27 cellular contexts compared by ENCODE assay signal in the genomic region with DNA sequence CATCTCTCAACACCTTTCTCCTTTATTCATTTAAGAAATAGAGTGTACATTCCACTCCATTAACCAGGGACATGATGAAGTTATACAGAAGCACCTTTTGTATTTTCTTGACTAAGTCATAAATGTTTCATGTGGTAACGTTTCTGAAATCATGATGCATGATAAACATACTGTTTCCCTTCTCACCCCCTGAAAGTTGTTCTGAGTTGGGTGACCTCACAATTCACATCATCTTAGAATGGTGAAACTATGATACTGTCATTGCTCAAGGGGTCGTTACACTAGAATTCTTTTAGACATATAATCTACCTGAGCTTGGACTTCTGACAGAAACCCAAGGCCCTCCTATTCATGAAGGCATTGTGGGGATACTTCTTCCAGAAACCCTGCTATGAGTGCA.
"Had no signal": no experiment of that assay in that cellular context is flagged by ENCODE, and none has a peak within 500 bp of the region (broad histone marks: within the 10 kb centered on the region; RNA-seq: fewer than 3 reads in every experiment).

No MANE protein-coding gene starts in this region.

- H3K27me3 Mint-ChIP-seq: stimulated activated memory B cell treated with anti-CD40 and anti-IgM and Interleukin-4, amounts not matched to agents 10 μg/mL and 1 μg/mL and 100 μg/mL, for 72 hours had no signal

- ATAC-seq: natural killer cell; psoas muscle; right cardiac atrium; right lobe of liver; stimulated activated memory B cell treated with anti-CD40 and anti-IgM and Interleukin-4, amounts not matched to agents 10 μg/mL and 1 μg/mL and 100 μg/mL, for 72 hours; stimulated activated naive CD8-positive, alpha-beta T cell treated with anti-CD3 and anti-CD28 coated beads, Interleukin-15, amount 100 ng/mL, for 72 hours; stimulated activated naive CD8-positive, alpha-beta T cell treated with anti-CD3 and anti-CD28 coated beads, Interleukin-15, Interleukin-2, amounts not matched to agents 100 U/mL and 50 U/mL, for 24 hours; upper lobe of right lung had no signal

- H3K9me3 Mint-ChIP-seq: natural killer cell; nephron; neural progenitor cell; stimulated activated memory B cell treated with anti-CD40 and anti-IgM and Interleukin-4, amounts not matched to agents 10 μg/mL and 1 μg/mL and 100 μg/mL, for 72 hours; stimulated activated naive CD8-positive, alpha-beta T cell treated with anti-CD3 and anti-CD28 coated beads, Interleukin-15, amount 100 ng/mL, for 72 hours; type B pancreatic cell had no signal

- H3K4me1 Mint-ChIP-seq: nephron, neural progenitor cell had no signal

- DNase-seq: natural killer cell; occipital lobe; ovary; posterior cingulate gyrus; psoas muscle; right cardiac atrium; right lobe of liver; sigmoid colon; small intestine; stimulated activated CD4-positive, alpha-beta T cell treated with anti-CD3 and anti-CD28 coated beads, Interleukin-15, amount 100 ng/mL, for 24 hours; stimulated activated CD4-positive, alpha-beta T cell treated with anti-CD3 and anti-CD28 coated beads, Interleukin-2, amount 100 ng/mL, for 24 hours; stimulated activated CD4-positive, alpha-beta T cell treated with anti-CD3 and anti-CD28 coated beads, Interleukin-2, amount 100 ng/mL, for 48 hours; stimulated activated CD4-positive, alpha-beta T cell treated with anti-CD3 and anti-CD28 coated beads, Interleukin-4, amount 100 ng/mL, for 24 hours; stimulated activated naive CD4-positive, alpha-beta T cell; stimulated activated naive CD8-positive, alpha-beta T cell treated with anti-CD3 and anti-CD28 coated beads, Interleukin-15, amount 100 ng/mL, for 72 hours; stimulated activated naive CD8-positive, alpha-beta T cell treated with anti-CD3 and anti-CD28 coated beads, Interleukin-15, Interleukin-2, amounts not matched to agents 100 U/mL and 50 U/mL, for 24 hours; substantia nigra; testis; tibial artery; transverse colon; upper lobe of right lung; uterus had no signal

- H3K27ac Mint-ChIP-seq: natural killer cell; nephron; neural progenitor cell; progenitor cell of endocrine pancreas; stimulated activated memory B cell treated with anti-CD40 and anti-IgM and Interleukin-4, amounts not matched to agents 10 μg/mL and 1 μg/mL and 100 μg/mL, for 72 hours; stimulated activated naive CD8-positive, alpha-beta T cell treated with anti-CD3 and anti-CD28 coated beads, Interleukin-15, amount 100 ng/mL, for 72 hours; type B pancreatic cell had no signal

- H3K4me3 Mint-ChIP-seq: natural killer cell; nephron; neural progenitor cell; stimulated activated memory B cell treated with anti-CD40 and anti-IgM and Interleukin-4, amounts not matched to agents 10 μg/mL and 1 μg/mL and 100 μg/mL, for 72 hours; stimulated activated naive CD8-positive, alpha-beta T cell treated with anti-CD3 and anti-CD28 coated beads, Interleukin-15, amount 100 ng/mL, for 72 hours; type B pancreatic cell had no signal

- H3K36me3 Mint-ChIP-seq: natural killer cell; neural progenitor cell; stimulated activated memory B cell treated with anti-CD40 and anti-IgM and Interleukin-4, amounts not matched to agents 10 μg/mL and 1 μg/mL and 100 μg/mL, for 72 hours; type B pancreatic cell had no signal
